In genomic region chr19:3699741-3700241, GRCh38 we compare ENCODE assay signal across 8 cellular contexts. TPM values are rescaled to one million over a fixed set of nuclear protein-coding genes. Genes with fewer than 3 reads are reported as not detected.
DNase-seq lines count a peak whose midpoint lies in the region; ATAC-seq, FAIRE-seq and TF ChIP-seq lines count a peak whose summit lies in the region.

No MANE protein-coding gene starts in this region.

- H3K9ac ChIP-seq in keratinocyte (ENCODE audit: control insufficient read depth, extremely low read depth, insufficient read depth, low read length): peak overlapping the region; percentile 80

- no peak for FAIRE-seq in keratinocyte (lab: Jason Lieb, UNC)

- H3K27ac Mint-ChIP-seq in activated naive CD4-positive, alpha-beta T cell treated with anti-CD3 and anti-CD28 coated beads, Interleukin-2, amount 10 ng/mL, durations not matched to agents 7 days and 5 days: peak overlapping the region; percentile 83

- peaks cover 3% of the 10 kb centered on the region for H3K4me1 ChIP-seq in keratinocyte (ENCODE audit: control insufficient read depth, extremely low read depth, insufficient read depth, low read length)

- H3K9me1 ChIP-seq in keratinocyte (ENCODE audit: control insufficient read depth, extremely low read depth, insufficient read depth, low read length): no peaks in the 10 kb centered on the region

- ATAC-seq in GM18873 (IDR thresholded peaks at IDR 0.05; ENCODE audit: low FRiP score, unreplicated experiment): peak; percentile 3
- peak; percentile 19 for ATAC-seq in HG03039 (IDR thresholded peaks at IDR 0.05; ENCODE audit: unreplicated experiment)

- CTCF ChIA-PET in activated naive CD4-positive, alpha-beta T cell treated with anti-CD3 and anti-CD28 coated beads, Interleukin-2, amount 10 ng/mL, durations not matched to agents 7 days and 5 days (lab: Charles Lee): interaction anchor here (0.8 to 2.2 kb wide), 5 partner anchors 8 to 148 kb away, joined by 3 to 9 read pairs (median 3); partner anchors contain the start of gene TJP3
- CTCF ChIA-PET in GM10248 (lab: Yijun Ruan, JAX): interaction anchor here (0.6 to 12.8 kb wide), 11 partner anchors 10 to 155 kb away, joined by 3 to 148 read pairs (median 4); no protein-coding TSS in a partner anchor

- H3K27ac ChIP-seq in keratinocyte (ENCODE audit: control insufficient read depth, insufficient read depth, low read length): peak overlapping the region; percentile 31
- H3K27ac ChIP-seq in substantia nigra (ENCODE audit: low read depth, low read length, poor library complexity, severe bottlenecking): peak overlapping the region; percentile 80

- H3K27me3 Mint-ChIP-seq in activated naive CD4-positive, alpha-beta T cell treated with anti-CD3 and anti-CD28 coated beads, Interleukin-2, amount 10 ng/mL, durations not matched to agents 7 days and 5 days: peaks cover 10% of the 10 kb centered on the region

- H3K36me3 ChIP-seq in keratinocyte (ENCODE audit: control insufficient read depth in 2 of 2, extremely low read depth in 1 of 2, insufficient read depth in 2 of 2, low read length in 2 of 2): peaks cover 0 to 2% of the 10 kb centered on the region in 2 experiments

- H3K4me2 ChIP-seq in keratinocyte (ENCODE audit: control insufficient read depth, extremely low read depth, insufficient read depth, low read depth, low read length): peak overlapping the region; percentile 95

- peak overlapping the region; percentile 92 for H3K4me3 Mint-ChIP-seq in activated naive CD4-positive, alpha-beta T cell treated with anti-CD3 and anti-CD28 coated beads, Interleukin-2, amount 10 ng/mL, durations not matched to agents 7 days and 5 days

- TF ChIP-seq CTCF in keratinocyte (optimal IDR thresholded peaks at IDR 0.05 in 1 of 3, IDR thresholded peaks at IDR 0.05 in 1 of 3, conservative IDR thresholded peaks at IDR 0.05 in 1 of 3; ENCODE audit: extremely low read depth in 1 of 3, insufficient read depth in 2 of 3, low read length in 3 of 3): no peak
- TF ChIP-seq CTCF in GM10248 (IDR thresholded peaks at IDR 0.05; ENCODE audit: control extremely low read depth, extremely low read depth, low read depth, missing control alignments): no peak

- no peaks in the 10 kb centered on the region for H3K9me3 Mint-ChIP-seq in activated naive CD4-positive, alpha-beta T cell treated with anti-CD3 and anti-CD28 coated beads, Interleukin-2, amount 10 ng/mL, durations not matched to agents 7 days and 5 days

- peak overlapping the region; percentile 73 to 83 (median 74) for H3K4me3 ChIP-seq in keratinocyte (ENCODE audit: control insufficient read depth in 2 of 3, extremely low read depth in 1 of 3, insufficient read depth in 2 of 3, low read depth in 1 of 3, low read length in 3 of 3)

- POLR2A ChIA-PET in GM10248 (lab: Yijun Ruan, JAX): interaction anchor here (1.0 kb wide), 1 partner anchor 91 kb away, joined by 4 read pairs; no protein-coding TSS in a partner anchor

- DNase-seq in activated naive CD4-positive, alpha-beta T cell treated with anti-CD3 and anti-CD28 coated beads, Interleukin-2, amount 10 ng/mL, durations not matched to agents 7 days and 5 days: peak; percentile 33
- DNase-seq in keratinocyte (ENCODE audit: low read depth, low spot score): no peak
- peak in 1 of 49 donors; percentile 16 for DNase-seq in substantia nigra (lab: John Stamatoyannopoulos, UW)
- DNase-seq in GM10248 (ENCODE audit: extremely low spot score): no peak
- no peak for DNase-seq in Ammon's horn (ENCODE audit: low spot score)
- DNase-seq in GM19240 (ENCODE audit: insufficient read length, low spot score): no peak

- dilution Hi-C loops in keratinocyte (cut with MboI; ENCODE audit: extremely low pct_ligation_motif_present, low sequenced_read_pairs): no loop called here

- peaks cover 19% of the 10 kb centered on the region for H3K4me1 Mint-ChIP-seq in activated naive CD4-positive, alpha-beta T cell treated with anti-CD3 and anti-CD28 coated beads, Interleukin-2, amount 10 ng/mL, durations not matched to agents 7 days and 5 days

- peaks cover 2% of the 10 kb centered on the region for H3K36me3 Mint-ChIP-seq in activated naive CD4-positive, alpha-beta T cell treated with anti-CD3 and anti-CD28 coated beads, Interleukin-2, amount 10 ng/mL, durations not matched to agents 7 days and 5 days

- peak overlapping the region; percentile 36 for H2AFZ ChIP-seq in keratinocyte (ENCODE audit: control insufficient read depth, low read length)

- no peaks in the 10 kb centered on the region for H3K9me3 ChIP-seq in keratinocyte (ENCODE audit: control insufficient read depth, low read depth, low read length)

- H3K79me2 ChIP-seq in keratinocyte (ENCODE audit: control insufficient read depth, insufficient read depth, low read length): peaks cover 36% of the 10 kb centered on the region

- peaks cover 3% of the 10 kb centered on the region for H4K20me1 ChIP-seq in keratinocyte (ENCODE audit: control insufficient read depth, extremely low read depth, insufficient read depth, low read length)

- H3K27me3 ChIP-seq in keratinocyte (ENCODE audit: control insufficient read depth, extremely low read depth, insufficient read depth, low read length): no peaks in the 10 kb centered on the region

RNA-seq across cellular contexts. Expression of gene PIP5K1C, which starts 0.5 kb away (rescaled TPM):
- 3.6 to 8.2 TPM (median 3.8 TPM) in 3 replicates for polyA plus RNA-seq in keratinocyte
- polyA plus RNA-seq in keratinocyte (2011; ENCODE audit: low read depth): 3.8 TPM
- polyA plus RNA-seq in keratinocyte (2011; cell fraction: cytosol; rRNA removed): 8.4 and 13.8 TPM in 2 replicates
- 12.2 and 17.4 TPM in 2 replicates for polyA plus RNA-seq in keratinocyte (2011; cell fraction: nucleus; rRNA removed)
- polyA plus RNA-seq in keratinocyte (2012; ENCODE audit: low replicate concordance): 8.4 and 21.5 TPM in 2 replicates
- polyA minus RNA-seq in keratinocyte: 16.6 to 75.2 TPM (median 22.8 TPM) in 3 replicates
- 34.0 TPM for polyA minus RNA-seq in keratinocyte (2011; cell fraction: cytosol; rRNA and poly(A)+ RNA removed)
- 13.4 and 19.2 TPM in 2 replicates for polyA minus RNA-seq in keratinocyte (2011; cell fraction: nucleus; rRNA and poly(A)+ RNA removed)

RNA-seq across cellular contexts. Expression of gene TJP3, which starts 8.4 kb away (rescaled TPM):
- polyA plus RNA-seq in keratinocyte: 0.02 to 0.08 TPM in 2 of 3 replicates, not detected in the other
- polyA plus RNA-seq in keratinocyte (2011; ENCODE audit: low read depth): 1.3 TPM
- 0.05 and 0.06 TPM in 2 replicates for polyA plus RNA-seq in keratinocyte (2011; cell fraction: cytosol; rRNA removed)
- polyA plus RNA-seq in keratinocyte (2011; cell fraction: nucleus; rRNA removed): 0.23 and 0.29 TPM in 2 replicates
- polyA plus RNA-seq in keratinocyte (2012; ENCODE audit: low replicate concordance): 0.40 and 8.8 TPM in 2 replicates
- 0.42 TPM in 1 of 3 replicates, not detected in the others for polyA minus RNA-seq in keratinocyte
- polyA minus RNA-seq in keratinocyte (2011; cell fraction: cytosol; rRNA and poly(A)+ RNA removed): not detected
- polyA minus RNA-seq in keratinocyte (2011; cell fraction: nucleus; rRNA and poly(A)+ RNA removed): 0.23 and 0.42 TPM in 2 replicates
